Comparison of ENCODE assay signal across 10 cellular contexts in the genomic region with DNA sequence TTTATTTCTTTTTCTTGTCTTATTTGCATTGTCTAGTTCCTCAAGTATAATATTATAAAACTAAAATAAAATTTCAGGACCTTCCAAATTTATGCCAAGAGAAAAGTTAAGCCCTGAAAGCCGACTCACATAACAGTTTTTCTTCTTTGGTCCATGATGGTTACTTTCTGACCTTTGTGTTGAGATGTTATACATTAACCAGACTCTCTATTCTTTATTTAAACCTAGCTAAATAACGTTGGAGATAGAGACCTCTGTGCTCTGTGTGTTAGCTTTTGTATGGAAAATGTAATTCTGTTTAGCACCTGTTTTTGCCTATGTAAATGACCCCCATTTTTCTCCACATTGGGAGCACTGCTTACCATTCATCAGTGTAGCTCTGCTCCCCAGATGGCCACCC.
"Had no signal": no experiment of that assay in that cellular context is flagged by ENCODE, and none has a peak within 500 bp of the region (broad histone marks: within the 10 kb centered on the region; RNA-seq: fewer than 3 reads in every experiment).

No MANE protein-coding gene starts in this region.

- H3K27ac ChIP-seq: GM23248, HL-60 had no signal

- DNase-seq: GM23248, GOT3, H7, HFFc6, IMR-90, KG1 had no signal

- H3K36me3 ChIP-seq: HAP-1 had no signal

- H3K4me1 ChIP-seq: HAP-1 had no signal

- H3K4me3 ChIP-seq: GM23248, HAP-1, K562 had no signal

- H3K9me3 ChIP-seq: HAP-1 had no signal

- ATAC-seq: HCT116, K562 had no signal
